In the genomic region with DNA sequence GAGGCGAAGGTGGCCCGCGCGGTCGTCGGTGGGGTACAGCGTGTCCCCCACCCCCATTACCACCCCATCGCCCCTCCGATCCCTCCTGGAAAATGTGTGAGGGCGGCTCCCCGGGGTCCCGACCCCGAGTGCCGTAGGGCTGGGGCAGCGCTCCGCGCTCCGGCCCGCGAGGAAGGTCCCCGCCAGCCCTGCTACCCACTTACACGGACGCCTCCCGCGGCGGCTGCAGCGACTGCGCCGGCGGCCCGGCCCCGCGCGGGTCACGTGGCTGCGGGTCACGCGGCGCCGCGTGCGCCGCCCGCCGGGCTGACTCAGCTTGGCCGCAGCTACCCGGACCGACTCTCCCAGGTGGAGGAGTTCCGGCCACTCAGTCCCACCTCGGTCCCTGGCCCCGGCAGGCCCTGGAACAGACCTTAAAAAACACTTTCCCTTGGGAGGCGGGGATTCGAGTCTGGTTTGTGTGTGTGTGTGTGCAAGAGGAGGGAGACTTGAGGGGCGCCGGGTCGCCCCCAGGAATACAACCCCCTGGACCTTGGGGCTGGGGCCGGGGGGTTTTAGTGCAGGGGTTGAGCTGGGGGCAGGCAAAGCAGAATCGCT, we compare ENCODE assay signal across 8 cellular contexts. TPM values are rescaled to one million over a fixed set of nuclear protein-coding genes. Genes with fewer than 3 reads are reported as not detected.
A peak's percentile ranks its signal among the peaks of the same experiment; 100 is the strongest.
DNase-seq lines count a peak whose midpoint lies in the region; ATAC-seq and TF ChIP-seq lines count a peak whose summit lies in the region.

A gene (minus strand): TSS at position 236 of the 597 bp plus-strand sequence. CDS start 992 bp downstream, outside the sequence.

- H3K4me1 Mint-ChIP-seq in activated naive CD4-positive, alpha-beta T cell treated with anti-CD3 and anti-CD28 coated beads, Interleukin-2, amount 10 ng/mL, durations not matched to agents 7 days and 5 days = peaks cover 91% of the 10 kb centered on the region

- 0 to 7% methylated on average over 1 to 3 of the region's 58 CpGs for WGBS in gastroesophageal sphincter (ENCODE audit: low coverage in 1 of 2), 2 donors
- under 1% methylated on average over 17 of the region's 58 CpGs for WGBS in suprapubic skin

- H3K4me3 ChIP-seq in gastroesophageal sphincter (peak within 1 kb of the TSS; percentile 49 to 63), neutrophil (ENCODE audit: low read depth in 1 of 2, low read length in 1 of 2) (peak within 1 kb of the TSS; percentile 65 to 79), suprapubic skin (peak within 1 kb of the TSS; percentile 77)

- in situ Hi-C loops in SK-MEL-5 (cut with HindIII; ENCODE audit: low pct_unique_long_range_greater_than_20kb, low sequenced_read_pairs) = loop anchor here (25.0 kb wide), 1 partner anchor 124 kb away; no protein-coding TSS in a partner anchor

- no peaks in the 10 kb centered on the region for H3K9me3 Mint-ChIP-seq in activated naive CD4-positive, alpha-beta T cell treated with anti-CD3 and anti-CD28 coated beads, Interleukin-2, amount 10 ng/mL, durations not matched to agents 7 days and 5 days

- H3K27me3 ChIP-seq in gastroesophageal sphincter (no peaks in the 10 kb centered on the region), neutrophil (no peaks in the 10 kb centered on the region), suprapubic skin (no peaks in the 10 kb centered on the region)

- H3K4me3 Mint-ChIP-seq in activated naive CD4-positive, alpha-beta T cell treated with anti-CD3 and anti-CD28 coated beads, Interleukin-2, amount 10 ng/mL, durations not matched to agents 7 days and 5 days = peak within 1 kb of the TSS; percentile 82

- no peaks in the 10 kb centered on the region for H3K9me3 ChIP-seq in gastroesophageal sphincter
- no peaks in the 10 kb centered on the region for H3K9me3 ChIP-seq in neutrophil
- H3K9me3 ChIP-seq in suprapubic skin = no peaks in the 10 kb centered on the region

- no peaks in the 10 kb centered on the region for H3K27me3 Mint-ChIP-seq in activated naive CD4-positive, alpha-beta T cell treated with anti-CD3 and anti-CD28 coated beads, Interleukin-2, amount 10 ng/mL, durations not matched to agents 7 days and 5 days

- peak within 1 kb of the TSS; percentile 96 for H3K27ac Mint-ChIP-seq in activated naive CD4-positive, alpha-beta T cell treated with anti-CD3 and anti-CD28 coated beads, Interleukin-2, amount 10 ng/mL, durations not matched to agents 7 days and 5 days

- TF ChIP-seq POLR2A in gastroesophageal sphincter (IDR thresholded peaks at IDR 0.05) = peak; percentile 43 to 72
- peak in 1 of 2 donors; percentile 63 for TF ChIP-seq POLR2A in suprapubic skin (IDR thresholded peaks at IDR 0.05)

- TF ChIP-seq CTCF in gastroesophageal sphincter (IDR thresholded peaks at IDR 0.05) (peak in 3 of 4 experiments; percentile 15 to 70 (median 58)), neutrophil (IDR thresholded peaks at IDR 0.05) (peak; percentile 59), suprapubic skin (IDR thresholded peaks at IDR 0.05) (no peak)

- H3K27ac ChIP-seq in gastroesophageal sphincter (peak within 1 kb of the TSS; percentile 74 to 90 (median 88)), neutrophil (peak within 1 kb of the TSS; percentile 80), suprapubic skin (peak within 1 kb of the TSS; percentile 90)

- TF ChIP-seq EP300 in gastroesophageal sphincter (IDR thresholded peaks at IDR 0.05) (no peak), suprapubic skin (IDR thresholded peaks at IDR 0.05) (no peak)

- CTCF ChIA-PET in activated naive CD4-positive, alpha-beta T cell treated with anti-CD3 and anti-CD28 coated beads, Interleukin-2, amount 10 ng/mL, durations not matched to agents 7 days and 5 days (lab: Charles Lee) = interaction anchor here (0.8 to 8.1 kb wide), 17 partner anchors 10 to 920 kb away, joined by 3 to 137 read pairs (median 6); a partner anchor contains a TSS

- H3K4me1 ChIP-seq in gastroesophageal sphincter (peaks cover 0 to 40% (median 0%) of the 10 kb centered on the region in 3 donors), neutrophil (ENCODE audit: control insufficient read depth in 1 of 2, insufficient read depth in 1 of 2, low read depth in 1 of 2, low read length in 1 of 2) (peaks cover 38 to 43% of the 10 kb centered on the region in 2 experiments), suprapubic skin (peaks cover 34% of the 10 kb centered on the region)

- H3K36me3 ChIP-seq in gastroesophageal sphincter = peaks cover 0 to 32% of the 10 kb centered on the region in 2 donors
- no peaks in the 10 kb centered on the region for H3K36me3 ChIP-seq in neutrophil
- no peaks in the 10 kb centered on the region for H3K36me3 ChIP-seq in suprapubic skin

- peak; percentile 43 for ATAC-seq in GM19467 (IDR thresholded peaks at IDR 0.05; ENCODE audit: unreplicated experiment)
- ATAC-seq in gastroesophageal sphincter = peak; percentile 95

- DNase-seq in COLO829 (ENCODE audit: low spot score) (peak; percentile 54), HT-29 (ENCODE audit: low spot score) (peak; percentile 72), SK-MEL-5 (ENCODE audit: low read depth, low spot score) (peak; percentile 74), suprapubic skin (ENCODE audit: low spot score in 2 of 2) (peak; percentile 83 to 87)
- DNase-seq in activated naive CD4-positive, alpha-beta T cell treated with anti-CD3 and anti-CD28 coated beads, Interleukin-2, amount 10 ng/mL, durations not matched to agents 7 days and 5 days = peak; percentile 77

- peaks cover 26% of the 10 kb centered on the region for H3K36me3 Mint-ChIP-seq in activated naive CD4-positive, alpha-beta T cell treated with anti-CD3 and anti-CD28 coated beads, Interleukin-2, amount 10 ng/mL, durations not matched to agents 7 days and 5 days

RNA-seq across cellular contexts. Expression of the gene that starts here (rescaled TPM):
- 34.0 and 37.3 TPM in 2 replicates for total RNA-seq in HT-29 (2014; rRNA removed; shearing (Covaris generic))
- total RNA-seq in SK-MEL-5 (2014; rRNA removed; shearing (Covaris generic)) = 206 and 211 TPM in 2 replicates
- polyA plus RNA-seq in SK-MEL-5 (2015; cell fraction: cytosol; rRNA removed) = 167 and 178 TPM in 2 replicates
- 153 and 186 TPM in 2 replicates for polyA plus RNA-seq in SK-MEL-5 (2015; cell fraction: nucleus; rRNA removed)
- total RNA-seq in gastroesophageal sphincter (10 to 100 TPM; 34.1 to 46.1 (median 36.3) TPM), suprapubic skin (10 to 100 TPM; 15.0 to 34.4 (median 24.3) TPM)

Comparison
In these comparisons a context has a peak if more than half of its experiments do, and no peak if none do; other contexts are left out.
1. Peak in every context shown above with its lines: DNase-seq, ATAC-seq, H3K4me3 ChIP-seq and H3K27ac ChIP-seq.
2. CTCF ChIP-seq: peak in gastroesophageal sphincter (3 of 4) and neutrophil (single experiment); none in suprapubic skin (0 of 2).